ENCODE assay signal across 1 cellular context in genomic region chr6:15077964-15078363, GRCh38.
TF ChIP-seq lines count a peak whose summit lies in the region.

No MANE protein-coding gene starts in this region.

TF ChIP-seq in WTC11, 78 proteins besides CTCF, POLR2A, EP300 and RAD21 (continued from another document):
- TF ChIP-seq, protein P1, sequence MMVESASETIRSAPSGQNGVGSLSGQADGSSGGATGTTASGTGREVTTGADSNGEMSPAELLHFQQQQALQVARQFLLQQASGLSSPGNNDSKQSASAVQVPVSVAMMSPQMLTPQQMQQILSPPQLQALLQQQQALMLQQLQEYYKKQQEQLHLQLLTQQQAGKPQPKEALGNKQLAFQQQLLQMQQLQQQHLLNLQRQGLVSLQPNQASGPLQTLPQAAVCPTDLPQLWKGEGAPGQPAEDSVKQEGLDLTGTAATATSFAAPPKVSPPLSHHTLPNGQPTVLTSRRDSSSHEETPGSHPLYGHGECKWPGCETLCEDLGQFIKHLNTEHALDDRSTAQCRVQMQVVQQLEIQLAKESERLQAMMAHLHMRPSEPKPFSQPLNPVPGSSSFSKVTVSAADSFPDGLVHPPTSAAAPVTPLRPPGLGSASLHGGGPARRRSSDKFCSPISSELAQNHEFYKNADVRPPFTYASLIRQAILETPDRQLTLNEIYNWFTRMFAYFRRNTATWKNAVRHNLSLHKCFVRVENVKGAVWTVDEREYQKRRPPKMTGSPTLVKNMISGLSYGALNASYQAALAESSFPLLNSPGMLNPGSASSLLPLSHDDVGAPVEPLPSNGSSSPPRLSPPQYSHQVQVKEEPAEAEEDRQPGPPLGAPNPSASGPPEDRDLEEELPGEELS (CRISPR knock-in tag; IDR thresholded peaks at IDR 0.05), result peak; percentile 26; the same call in 1 of the 2 replicates
- TF ChIP-seq JAZF1 (CRISPR knock-in tag; IDR thresholded peaks at IDR 0.05) (no peak), SP1 (CRISPR knock-in tag; conservative IDR thresholded peaks at IDR 0.05) (no peak), ETV6 (CRISPR knock-in tag; IDR thresholded peaks at IDR 0.05) (peak; percentile 67; the same call in 1 of the 2 replicates), ZNF232 (CRISPR knock-in tag; IDR thresholded peaks at IDR 0.05) (no peak), MLX (CRISPR knock-in tag; IDR thresholded peaks at IDR 0.05) (no peak), FOXK1 (CRISPR knock-in tag; IDR thresholded peaks at IDR 0.05) (peak; percentile 66; the same call in 1 of the 2 replicates), CREM (CRISPR knock-in tag; IDR thresholded peaks at IDR 0.05) (no peak), MYBL2 (CRISPR knock-in tag; IDR thresholded peaks at IDR 0.05) (no peak), ARID4B (CRISPR knock-in tag; IDR thresholded peaks at IDR 0.05; ENCODE audit: borderline replicate concordance) (no peak), ZSCAN18 (CRISPR knock-in tag; IDR thresholded peaks at IDR 0.05) (no peak), RELA (CRISPR knock-in tag; IDR thresholded peaks at IDR 0.05; ENCODE audit: borderline replicate concordance) (no peak), ZNF423 (CRISPR knock-in tag; IDR thresholded peaks at IDR 0.05) (no peak)
- TF ChIP-seq, protein P2, sequence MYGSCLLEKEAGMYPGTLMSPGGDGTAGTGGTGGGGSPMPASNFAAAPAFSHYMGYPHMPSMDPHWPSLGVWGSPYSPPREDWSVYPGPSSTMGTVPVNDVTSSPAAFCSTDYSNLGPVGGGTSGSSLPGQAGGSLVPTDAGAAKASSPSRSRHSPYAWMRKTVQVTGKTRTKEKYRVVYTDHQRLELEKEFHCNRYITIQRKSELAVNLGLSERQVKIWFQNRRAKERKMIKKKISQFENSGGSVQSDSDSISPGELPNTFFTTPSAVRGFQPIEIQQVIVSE (CRISPR knock-in tag; IDR thresholded peaks at IDR 0.05; ENCODE audit: borderline replicate concordance), result no peak
- TF ChIP-seq, protein P3, sequence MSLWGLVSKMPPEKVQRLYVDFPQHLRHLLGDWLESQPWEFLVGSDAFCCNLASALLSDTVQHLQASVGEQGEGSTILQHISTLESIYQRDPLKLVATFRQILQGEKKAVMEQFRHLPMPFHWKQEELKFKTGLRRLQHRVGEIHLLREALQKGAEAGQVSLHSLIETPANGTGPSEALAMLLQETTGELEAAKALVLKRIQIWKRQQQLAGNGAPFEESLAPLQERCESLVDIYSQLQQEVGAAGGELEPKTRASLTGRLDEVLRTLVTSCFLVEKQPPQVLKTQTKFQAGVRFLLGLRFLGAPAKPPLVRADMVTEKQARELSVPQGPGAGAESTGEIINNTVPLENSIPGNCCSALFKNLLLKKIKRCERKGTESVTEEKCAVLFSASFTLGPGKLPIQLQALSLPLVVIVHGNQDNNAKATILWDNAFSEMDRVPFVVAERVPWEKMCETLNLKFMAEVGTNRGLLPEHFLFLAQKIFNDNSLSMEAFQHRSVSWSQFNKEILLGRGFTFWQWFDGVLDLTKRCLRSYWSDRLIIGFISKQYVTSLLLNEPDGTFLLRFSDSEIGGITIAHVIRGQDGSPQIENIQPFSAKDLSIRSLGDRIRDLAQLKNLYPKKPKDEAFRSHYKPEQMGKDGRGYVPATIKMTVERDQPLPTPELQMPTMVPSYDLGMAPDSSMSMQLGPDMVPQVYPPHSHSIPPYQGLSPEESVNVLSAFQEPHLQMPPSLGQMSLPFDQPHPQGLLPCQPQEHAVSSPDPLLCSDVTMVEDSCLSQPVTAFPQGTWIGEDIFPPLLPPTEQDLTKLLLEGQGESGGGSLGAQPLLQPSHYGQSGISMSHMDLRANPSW (CRISPR knock-in tag; conservative IDR thresholded peaks at IDR 0.05; ENCODE audit: low read depth), result no peak
